29 cellular contexts compared by ENCODE assay signal in the genomic region with DNA sequence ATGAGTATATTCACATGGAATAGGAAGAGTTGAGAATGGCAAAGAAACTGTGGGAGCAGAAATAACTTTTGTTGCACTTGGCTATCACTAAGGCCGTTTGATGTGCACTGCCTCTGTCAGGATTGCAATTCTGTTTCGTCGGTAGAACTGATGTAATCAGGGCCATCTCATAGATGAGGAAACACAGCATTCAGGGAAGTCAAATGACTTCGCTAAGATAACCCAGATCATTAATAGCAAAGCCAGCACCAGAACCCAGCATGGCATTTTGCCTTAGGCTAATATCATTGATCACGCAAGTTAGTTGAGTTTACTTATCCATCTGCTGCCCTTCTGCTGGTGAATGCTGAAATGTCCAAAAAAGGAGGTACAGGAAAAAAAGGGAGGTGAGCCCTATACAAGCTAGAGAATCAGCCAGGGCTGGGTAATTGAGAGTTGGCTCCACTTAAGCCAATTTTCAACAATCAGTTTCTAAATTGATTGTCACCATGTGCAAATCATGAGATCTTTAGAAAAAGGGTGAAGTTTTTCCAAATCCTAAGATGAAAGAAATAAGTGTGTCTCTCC. TPM values are rescaled to one million over a fixed set of nuclear protein-coding genes. Genes with fewer than 3 reads are reported as not detected.
DNase-seq lines count a peak whose midpoint lies in the region; ATAC-seq, FAIRE-seq and TF ChIP-seq lines count a peak whose summit lies in the region.
"Had no signal": no experiment of that assay in that cellular context is flagged by ENCODE, and none has a peak within 500 bp of the region (broad histone marks: within the 10 kb centered on the region; RNA-seq: fewer than 3 reads in every experiment).

No MANE protein-coding gene starts in this region.

- H3K27me3 ChIP-seq in K562 (ENCODE audit: control insufficient read depth in 2 of 2, insufficient read depth in 2 of 2, low read length in 2 of 2) (peaks cover 7 to 34% of the 10 kb centered on the region in 2 experiments; a peak in 4 of 5 replicates), right lobe of liver (no peaks in the 10 kb centered on the region)
- H3K27me3 ChIP-seq: brain microvascular endothelial cell, hepatocyte had no signal

- FAIRE-seq in K562 (lab: Jason Lieb, UNC) (no peak), HTR-8/SVneo (lab: Jason Lieb, UNC) (no peak)
- FAIRE-seq: GM18507, urothelium cell line had no signal

- H3K4me1 Mint-ChIP-seq in activated CD4-positive, alpha-beta memory T cell treated with anti-CD3 and anti-CD28 coated beads, Interleukin-2, amount 10 ng/mL, durations not matched to agents 7 days and 5 days = peaks cover 5% of the 10 kb centered on the region
- peaks cover 14 to 41% of the 10 kb centered on the region in 2 donors for H3K4me1 Mint-ChIP-seq in stimulated activated naive B cell treated with anti-CD40 and anti-IgM and Interleukin-4, amounts not matched to agents 10 μg/mL and 1 μg/mL and 100 μg/mL, for 72 hours

- POLR2A ChIA-PET in K562 (lab: Yijun Ruan, JAX) = no interaction called here
- POLR2A ChIA-PET in activated CD4-positive, alpha-beta memory T cell treated with anti-CD3 and anti-CD28 coated beads, Interleukin-2, amount 10 ng/mL, durations not matched to agents 7 days and 5 days (lab: Charles Lee) = interaction anchor here (1.2 kb wide), 1 partner anchor 65 kb away, joined by 3 read pairs; no protein-coding TSS in a partner anchor

- TF ChIP-seq POLR2A in K562 (conservative IDR thresholded peaks at IDR 0.05) (no peak), right lobe of liver (IDR thresholded peaks at IDR 0.05) (no peak)

- H3K27me3 Mint-ChIP-seq in activated CD4-positive, alpha-beta memory T cell treated with anti-CD3 and anti-CD28 coated beads, Interleukin-2, amount 10 ng/mL, durations not matched to agents 7 days and 5 days = peaks cover 12% of the 10 kb centered on the region
- H3K27me3 Mint-ChIP-seq in stimulated activated naive B cell treated with anti-CD40 and anti-IgM and Interleukin-4, amounts not matched to agents 10 μg/mL and 1 μg/mL and 100 μg/mL, for 72 hours = peaks cover 4 to 20% of the 10 kb centered on the region in 2 donors

- BruUV-seq in K562 (replicated peaks; lab: Mats Ljungman, UMichigan) = no TSS peak

- in situ Hi-C loops in K562 (cut with MboI) = no loop called here
- in situ Hi-C loops in GM13977 (cut with MboI; ENCODE audit: low pct_unique_long_range_greater_than_20kb, low sequenced_read_pairs, unreplicated experiment) = no loop called here

- 0 out of 2 replicates have a peak, but pooled peaks cover 4% of the 10 kb centered on the region for H4K20me1 ChIP-seq in K562 (replicated peaks; ENCODE audit: control insufficient read depth, insufficient read depth, low read length)

- no peaks in the 10 kb centered on the region for H3K36me3 Mint-ChIP-seq in activated CD4-positive, alpha-beta memory T cell treated with anti-CD3 and anti-CD28 coated beads, Interleukin-2, amount 10 ng/mL, durations not matched to agents 7 days and 5 days (ENCODE audit: low read depth)
- no peaks in the 10 kb centered on the region for H3K36me3 Mint-ChIP-seq in stimulated activated naive B cell treated with anti-CD40 and anti-IgM and Interleukin-4, amounts not matched to agents 10 μg/mL and 1 μg/mL and 100 μg/mL, for 72 hours
- H3K36me3 Mint-ChIP-seq: activated naive CD8-positive, alpha-beta T cell treated with anti-CD3 and anti-CD28 coated beads for 36 hours had no signal

- no peak overlapping the region for H3K27ac Mint-ChIP-seq in activated CD4-positive, alpha-beta memory T cell treated with anti-CD3 and anti-CD28 coated beads, Interleukin-2, amount 10 ng/mL, durations not matched to agents 7 days and 5 days
- H3K27ac Mint-ChIP-seq in stimulated activated naive B cell treated with anti-CD40 and anti-IgM and Interleukin-4, amounts not matched to agents 10 μg/mL and 1 μg/mL and 100 μg/mL, for 72 hours = no peak overlapping the region
- H3K27ac Mint-ChIP-seq: activated CD4-positive, alpha-beta T cell treated with anti-CD3 and anti-CD28 coated beads, Interleukin-2, amount 10 ng/mL, durations not matched to agents 7 days and 5 days; activated naive CD8-positive, alpha-beta T cell treated with anti-CD3 and anti-CD28 coated beads for 36 hours; activated T-helper 2 cell treated with anti-CD3 and anti-CD28 coated beads, Interferon-gamma antibody, Interleukin-2, Interleukin-4, amounts not matched to agents 10 μg/mL and 5 μg/mL and 100 μg/mL, durations not matched to agents 14 hours and 24 hours and 36 hours; endodermal cell; memory B cell had no signal

- TF ChIP-seq CTCF in K562 (IDR thresholded peaks at IDR 0.05 in 2 of 3, conservative IDR thresholded peaks at IDR 0.05 in 1 of 3; ENCODE audit: insufficient read depth in 2 of 3, low read depth in 1 of 3, low read length in 3 of 3) (no peak), right lobe of liver (IDR thresholded peaks at IDR 0.05) (no peak), GM13977 (IDR thresholded peaks at IDR 0.05; ENCODE audit: extremely low read depth, insufficient read depth, missing control alignments) (no peak)

- no peak; the same call in 1 of the 2 replicates for TF ChIP-seq EP300 in K562 (IDR thresholded peaks at IDR 0.05; ENCODE audit: low read length)

- ATAC-seq in K562 (no peak), right lobe of liver (peak in 3 of 4 donors; percentile 41 to 61 (median 55))
- no peak for ATAC-seq in stimulated activated naive B cell treated with anti-CD40 and anti-IgM and Interleukin-4, amounts not matched to agents 10 μg/mL and 1 μg/mL and 100 μg/mL, for 72 hours (replicated peaks)
- ATAC-seq: right cardiac atrium had no signal

- no peak overlapping the region for H3K9ac ChIP-seq in K562 (ENCODE audit: insufficient read depth in 1 of 2, low read depth in 2 of 2, low read length in 2 of 2)

- DNase-seq in HT-29 (ENCODE audit: low spot score) (peak; percentile 29), NCI-H146 treated with DMSO at 0.1 percent for 48 hours (lab: John Stamatoyannopoulos, UW; ENCODE audit: unreplicated experiment) (peak; percentile 45), K562 (ENCODE audit: extremely low read depth in 1 of 4, low spot score in 3 of 4) (no peak), right lobe of liver (no peak), HTR-8/SVneo (ENCODE audit: insufficient read length, low spot score) (no peak), GM13977 (ENCODE audit: low spot score) (no peak)
- DNase-seq in activated CD4-positive, alpha-beta memory T cell treated with anti-CD3 and anti-CD28 coated beads, Interleukin-2, amount 10 ng/mL, durations not matched to agents 7 days and 5 days = no peak
- no peak for DNase-seq in stimulated activated naive B cell treated with anti-CD40 and anti-IgM and Interleukin-4, amounts not matched to agents 10 μg/mL and 1 μg/mL and 100 μg/mL, for 72 hours
- DNase-seq: activated CD4-positive, alpha-beta T cell treated with anti-CD3 and anti-CD28 coated beads, Interleukin-2, amount 10 ng/mL, durations not matched to agents 7 days and 5 days; activated CD8-positive, alpha-beta memory T cell treated with anti-CD3 and anti-CD28 coated beads, Interleukin-2, amount 50 U/mL, for 4 hours; activated naive CD8-positive, alpha-beta T cell treated with anti-CD3 and anti-CD28 coated beads for 36 hours; brain microvascular endothelial cell; COR-L47; endodermal cell; islet precursor cell; NCI-H1694 treated with DMSO at 0.1 percent for 48 hours; NCI-H226; NCI-H82; right cardiac atrium; stimulated activated CD4-positive, alpha-beta T cell treated with anti-CD3 and anti-CD28 coated beads, Interleukin-15, amount 100 ng/mL, for 24 hours; substantia nigra had no signal

- H3K9me3 Mint-ChIP-seq in activated CD4-positive, alpha-beta memory T cell treated with anti-CD3 and anti-CD28 coated beads, Interleukin-2, amount 10 ng/mL, durations not matched to agents 7 days and 5 days = no peaks in the 10 kb centered on the region
- no peaks in the 10 kb centered on the region for H3K9me3 Mint-ChIP-seq in stimulated activated naive B cell treated with anti-CD40 and anti-IgM and Interleukin-4, amounts not matched to agents 10 μg/mL and 1 μg/mL and 100 μg/mL, for 72 hours
- H3K9me3 Mint-ChIP-seq: activated CD4-positive, alpha-beta T cell treated with anti-CD3 and anti-CD28 coated beads, Interleukin-2, amount 10 ng/mL, durations not matched to agents 7 days and 5 days; activated naive CD8-positive, alpha-beta T cell treated with anti-CD3 and anti-CD28 coated beads for 36 hours; activated T-helper 2 cell treated with anti-CD3 and anti-CD28 coated beads, Interferon-gamma antibody, Interleukin-2, Interleukin-4, amounts not matched to agents 10 μg/mL and 5 μg/mL and 100 μg/mL, durations not matched to agents 14 hours and 24 hours and 36 hours; endodermal cell; memory B cell had no signal

- 17% methylated on average over 5 of the region's 5 CpGs for WGBS in K562 (ENCODE audit: insufficient coverage, low coverage, missing lambda C conversion rate)
- 22% methylated on average over 5 of the region's 5 CpGs for WGBS in right lobe of liver (ENCODE audit: insufficient coverage, low coverage, low lambda C conversion rate, missing lambda C conversion rate)

- no peaks in the 10 kb centered on the region for H3K79me2 ChIP-seq in K562 (ENCODE audit: control insufficient read depth, insufficient read depth, low read length)
- H3K79me2 ChIP-seq: hepatocyte had no signal

- no peaks in the 10 kb centered on the region for H3K9me1 ChIP-seq in K562 (ENCODE audit: control insufficient read depth, insufficient read depth, low read length)

- no peak overlapping the region for H2AFZ ChIP-seq in K562 (ENCODE audit: low read depth, low read length)
- H2AFZ ChIP-seq: hepatocyte had no signal

- H3K9me3 ChIP-seq in K562 (replicated peaks; ENCODE audit: control insufficient read depth, insufficient read depth, low read depth, low read length) (no peaks in the 10 kb centered on the region), right lobe of liver (no peaks in the 10 kb centered on the region)
- H3K9me3 ChIP-seq: HAP-1 had no signal

- CTCF ChIA-PET in K562 (lab: Yijun Ruan, JAX; ENCODE audit: low intra/inter-chr PET ratio) = interaction anchor here (0.7 kb wide), 1 partner anchor 764 kb away, joined by 3 read pairs; no protein-coding TSS in a partner anchor
- CTCF ChIA-PET in activated CD4-positive, alpha-beta memory T cell treated with anti-CD3 and anti-CD28 coated beads, Interleukin-2, amount 10 ng/mL, durations not matched to agents 7 days and 5 days (lab: Charles Lee) = interaction anchor here (0.9 kb wide), 1 partner anchor 149 kb away, joined by 3 read pairs; no protein-coding TSS in a partner anchor

- H3K4me1 ChIP-seq in K562 (replicated peaks in 1 of 2; ENCODE audit: control insufficient read depth in 2 of 2, insufficient read depth in 2 of 2, low read length in 2 of 2) = peaks cover 3 to 11% of the 10 kb centered on the region in 2 experiments; a peak in 4 of 5 replicates
- H3K4me1 ChIP-seq in right lobe of liver = peaks cover 0 to 75% (median 25%) of the 10 kb centered on the region in 4 donors
- H3K4me1 ChIP-seq: HAP-1 had no signal

- intact Hi-C loops in K562 (cut with micrococcal nuclease) = no loop called here
- intact Hi-C loops in right lobe of liver (cut with DNase I) = no loop called here

- no peak overlapping the region for H3K27ac ChIP-seq in K562 (ENCODE audit: extremely low read depth, low read depth, low read length)
- peak overlapping the region in 2 of 3 donors; percentile 40 to 64 for H3K27ac ChIP-seq in right lobe of liver
- H3K27ac ChIP-seq: brain microvascular endothelial cell, hepatocyte had no signal

- H3K4me3 ChIP-seq in K562 = no peak overlapping the region
- no peak overlapping the region for H3K4me3 ChIP-seq in right lobe of liver
- H3K4me3 ChIP-seq: coronary artery, HAP-1, hepatocyte had no signal

- H3K4me3 Mint-ChIP-seq in activated CD4-positive, alpha-beta memory T cell treated with anti-CD3 and anti-CD28 coated beads, Interleukin-2, amount 10 ng/mL, durations not matched to agents 7 days and 5 days = no peak overlapping the region
- no peak overlapping the region for H3K4me3 Mint-ChIP-seq in stimulated activated naive B cell treated with anti-CD40 and anti-IgM and Interleukin-4, amounts not matched to agents 10 μg/mL and 1 μg/mL and 100 μg/mL, for 72 hours
- H3K4me3 Mint-ChIP-seq: activated CD4-positive, alpha-beta T cell treated with anti-CD3 and anti-CD28 coated beads, Interleukin-2, amount 10 ng/mL, durations not matched to agents 7 days and 5 days; activated naive CD8-positive, alpha-beta T cell treated with anti-CD3 and anti-CD28 coated beads for 36 hours; endodermal cell; memory B cell had no signal

- TF ChIP-seq RAD21 in K562 (CRISPR knock-in tag; conservative IDR thresholded peaks at IDR 0.05 in 1 of 2, IDR thresholded peaks at IDR 0.05 in 1 of 2) = no peak

- no peak overlapping the region for H3K4me2 ChIP-seq in K562 (ENCODE audit: insufficient read depth, low read length)
- H3K4me2 ChIP-seq: hepatocyte had no signal

- H3K36me3 ChIP-seq in K562 (ENCODE audit: control insufficient read depth, insufficient read depth, low read length) (no peaks in the 10 kb centered on the region), right lobe of liver (no peaks in the 10 kb centered on the region)
- H3K36me3 ChIP-seq: brain microvascular endothelial cell, HAP-1 had no signal

RNA-seq across cellular contexts. Expression of gene RASSF5, which starts 7.6 kb away (rescaled TPM):
- 7.9 and 8.8 TPM in 2 replicates for total RNA-seq in HT-29 (2014; rRNA removed; shearing (Covaris generic))
- total RNA-seq in K562 (2011; cell fraction: chromatin; rRNA removed; ENCODE audit: low replicate concordance) = 17.2 and 26.4 TPM in 2 replicates
- total RNA-seq in K562 (2011; cell fraction: nucleolus; rRNA removed) = 14.7 and 19.2 TPM in 2 replicates
- 15.8 and 17.7 TPM in 2 replicates for total RNA-seq in K562 (2011; cell fraction: nucleoplasm; rRNA removed)
- total RNA-seq in K562 (2014; rRNA removed) = 25.2 and 32.1 TPM in 2 replicates
- 20.3 and 21.7 TPM in 2 replicates for total RNA-seq in K562 (2014; rRNA removed; fragmentation: Illumina TruSeq; extraction: Trizol)
- 26.7 and 28.5 TPM in 2 replicates for total RNA-seq in K562 (2015; rRNA removed; fragmentation: Illumina TruSeq; extraction: Trizol)
- total RNA-seq in K562 (2021) = 35.2 and 38.1 TPM in 2 replicates
- polyA plus RNA-seq in K562 (2011; rRNA removed) = 20.8 and 42.4 TPM in 2 replicates
- 24.2 and 36.3 TPM in 2 replicates for polyA plus RNA-seq in K562 (2011; cell fraction: cytosol; rRNA removed)
- 58.6 and 70.3 TPM in 2 replicates for polyA plus RNA-seq in K562 (2011; cell fraction: nucleus; rRNA removed)
- 33.6 and 70.4 TPM in 2 replicates for polyA plus RNA-seq in K562 (2012)
- 36.1 and 41.0 TPM in 2 replicates for polyA plus RNA-seq in K562 (2014; fragmentation: Illumina TruSeq; extraction: Trizol)
- polyA plus RNA-seq in K562 (2014; fragmentation: Nextera tagmentation; extraction: Ambion mirVana) = 1 to 10 TPM; 6.1 to 6.9 TPM
- polyA plus RNA-seq in K562 (2014; rRNA removed) = 27.4 and 27.9 TPM in 2 replicates
- polyA minus RNA-seq in K562 (2011; rRNA and poly(A)+ RNA removed) = 24.4 and 42.9 TPM in 2 replicates
- 19.2 and 30.5 TPM in 2 replicates for polyA minus RNA-seq in K562 (2011; cell fraction: cytosol; rRNA and poly(A)+ RNA removed)
- 23.4 and 57.9 TPM in 2 replicates for polyA minus RNA-seq in K562 (2011; cell fraction: nucleus; rRNA and poly(A)+ RNA removed)
- total RNA-seq in right lobe of liver = 10 to 100 TPM in 5 of 6 experiments, 1 to 10 TPM in 1; 8.1 to 18.8 (median 12.6) TPM
- total RNA-seq in activated CD4-positive, alpha-beta memory T cell treated with anti-CD3 and anti-CD28 coated beads, Interleukin-2, amount 10 ng/mL, durations not matched to agents 7 days and 5 days = 100 to 1,000 TPM; 213 to 216 TPM
- total RNA-seq: osteocyte had no signal

RNA-seq across cellular contexts. Expression of gene IKBKE, which starts 44.6 kb away (rescaled TPM):
- 11.7 and 12.0 TPM in 2 replicates for total RNA-seq in HT-29 (2014; rRNA removed; shearing (Covaris generic))
- 4.6 and 15.1 TPM in 2 replicates for total RNA-seq in K562 (2011; cell fraction: chromatin; rRNA removed; ENCODE audit: low replicate concordance)
- 3.8 and 6.3 TPM in 2 replicates for total RNA-seq in K562 (2011; cell fraction: nucleolus; rRNA removed)
- 3.2 and 3.4 TPM in 2 replicates for total RNA-seq in K562 (2011; cell fraction: nucleoplasm; rRNA removed)
- total RNA-seq in K562 (2014; rRNA removed) (4.6 and 6.4 TPM in 2 replicates), K562 (2014; rRNA removed; fragmentation: Illumina TruSeq; extraction: Trizol) (1.8 and 2.3 TPM in 2 replicates), K562 (2015; rRNA removed; fragmentation: Illumina TruSeq; extraction: Trizol) (5.0 and 5.4 TPM in 2 replicates), K562 (2021) (6.1 and 6.8 TPM in 2 replicates), right lobe of liver (1 to 10 TPM in 5 of 6 experiments, under 1 TPM in 1; 0.86 to 2.7 (median 1.9) TPM)
- polyA plus RNA-seq in K562 (2011; rRNA removed) (4.2 and 4.6 TPM in 2 replicates), K562 (2014; fragmentation: Illumina TruSeq; extraction: Trizol) (3.7 and 4.9 TPM in 2 replicates), K562 (2014; fragmentation: Nextera tagmentation; extraction: Ambion mirVana) (1 to 10 TPM; 7.9 to 9.0 TPM), K562 (2014; rRNA removed) (4.8 and 9.1 TPM in 2 replicates)
- 2.8 and 6.8 TPM in 2 replicates for polyA plus RNA-seq in K562 (2011; cell fraction: cytosol; rRNA removed)
- 9.2 and 11.6 TPM in 2 replicates for polyA plus RNA-seq in K562 (2011; cell fraction: nucleus; rRNA removed)
- 6.6 and 7.4 TPM in 2 replicates for polyA plus RNA-seq in K562 (2012)
- polyA minus RNA-seq in K562 (2011; rRNA and poly(A)+ RNA removed) = 3.5 and 4.0 TPM in 2 replicates
- 2.1 and 3.5 TPM in 2 replicates for polyA minus RNA-seq in K562 (2011; cell fraction: cytosol; rRNA and poly(A)+ RNA removed)
- 6.9 and 10.1 TPM in 2 replicates for polyA minus RNA-seq in K562 (2011; cell fraction: nucleus; rRNA and poly(A)+ RNA removed)
- total RNA-seq in activated CD4-positive, alpha-beta memory T cell treated with anti-CD3 and anti-CD28 coated beads, Interleukin-2, amount 10 ng/mL, durations not matched to agents 7 days and 5 days = 10 to 100 TPM; 61.8 to 63.6 TPM

Comparison
In these comparisons a context has a peak if more than half of its experiments do, and no peak if none do; other contexts are left out.
1. DNase-seq: peak in HT-29 (single experiment) and NCI-H146 treated with DMSO at 0.1 percent for 48 hours (single experiment); none in K562 (0 of 4), right lobe of liver (0 of 3), activated CD4-positive, alpha-beta memory T cell treated with anti-CD3 and anti-CD28 coated beads, Interleukin-2, amount 10 ng/mL, durations not matched to agents 7 days and 5 days (single experiment), stimulated activated naive B cell treated with anti-CD40 and anti-IgM and Interleukin-4, amounts not matched to agents 10 μg/mL and 1 μg/mL and 100 μg/mL, for 72 hours (single experiment), HTR-8/SVneo (single experiment) and GM13977 (single experiment).
2. ATAC-seq: peak in right lobe of liver (3 of 4); none in K562 (single experiment) and stimulated activated naive B cell treated with anti-CD40 and anti-IgM and Interleukin-4, amounts not matched to agents 10 μg/mL and 1 μg/mL and 100 μg/mL, for 72 hours (0 of 2).
3. RNA of gene RASSF5, which starts 7.6 kb away (total RNA-seq): 213 to 216 TPM in activated CD4-positive, alpha-beta memory T cell treated with anti-CD3 and anti-CD28 coated beads, Interleukin-2, amount 10 ng/mL, durations not matched to agents 7 days and 5 days; 14.7 to 38.1 TPM in K562, 8.1 to 18.8 TPM in right lobe of liver and 7.9 to 8.8 TPM in HT-29; every median in the first group is over 4 times any median in the second.